15 cellular contexts compared by ENCODE assay signal in genomic region chr10:99529483-99530107, GRCh38. TPM values are rescaled to one million over a fixed set of nuclear protein-coding genes. Genes with fewer than 3 reads are reported as not detected.
DNase-seq lines count a peak whose midpoint lies in the region; ATAC-seq and TF ChIP-seq lines count a peak whose summit lies in the region.
"Had no signal": no experiment of that assay in that cellular context is flagged by ENCODE, and none has a peak within 500 bp of the region (broad histone marks: within the 10 kb centered on the region; RNA-seq: fewer than 3 reads in every experiment).

No MANE protein-coding gene starts in this region.

- H3K27ac ChIP-seq in colonic mucosa, result peak overlapping the region; percentile 79
- H3K27ac ChIP-seq in lower lobe of right lung, result no peak overlapping the region
- H3K27ac ChIP-seq: upper lobe of left lung had no signal

- DNase-seq in EH (ENCODE audit: low read depth) (peak; percentile 10), GM20000 (ENCODE audit: low spot score) (peak; percentile 8), colonic mucosa (peak; percentile 18), lower lobe of right lung (no peak), NCI-H2081 treated with DMSO at 0.1 percent for 48 hours (lab: John Stamatoyannopoulos, UW) (no peak)
- DNase-seq in naive thymus-derived CD8-positive, alpha-beta T cell, result no peak
- DNase-seq in stimulated activated CD4-positive, alpha-beta T cell treated with anti-CD3 and anti-CD28 coated beads, Interleukin-4, amount 100 ng/mL, for 4 hours, result no peak
- DNase-seq: activated CD8-positive, alpha-beta T cell treated with anti-CD3 and anti-CD28 coated beads, Interleukin-2, amount 10 ng/mL, durations not matched to agents 7 days and 5 days; BE2C; immature natural killer cell; mammary epithelial cell; NCI-H2029 treated with DMSO at 0.1 percent for 48 hours had no signal

- H3K4me1 ChIP-seq in colonic mucosa (peaks cover under 1% of the 10 kb centered on the region), lower lobe of right lung (peaks cover 23% of the 10 kb centered on the region)
- H3K4me1 ChIP-seq: BE2C had no signal

- H3K27ac Mint-ChIP-seq in naive thymus-derived CD8-positive, alpha-beta T cell, result peak overlapping the region in 1 of 10 donors; percentile 65
- H3K27ac Mint-ChIP-seq: activated CD8-positive, alpha-beta T cell treated with anti-CD3 and anti-CD28 coated beads, Interleukin-2, amount 10 ng/mL, durations not matched to agents 7 days and 5 days; immature natural killer cell had no signal

- intact Hi-C loops in colonic mucosa (cut with DNase I) (no loop called here), lower lobe of right lung (cut with DNase I) (no loop called here)

- H3K9me3 ChIP-seq in colonic mucosa, result no peaks in the 10 kb centered on the region
- H3K9me3 ChIP-seq in lower lobe of right lung, result no peaks in the 10 kb centered on the region
- H3K9me3 ChIP-seq: BE2C had no signal

- ATAC-seq in naive thymus-derived CD8-positive, alpha-beta T cell, result no peak
- ATAC-seq in HG02571 (IDR thresholded peaks at IDR 0.05; ENCODE audit: unreplicated experiment) (no peak), lower lobe of right lung (no peak)
- ATAC-seq: activated CD8-positive, alpha-beta T cell treated with anti-CD3 and anti-CD28 coated beads, Interleukin-2, amount 10 ng/mL, durations not matched to agents 7 days and 5 days had no signal

- H3K9ac ChIP-seq in colonic mucosa (ENCODE audit: low read depth in 2 of 2, low read length in 2 of 2), result peak overlapping the region; percentile 56 to 59

- H3K36me3 ChIP-seq in colonic mucosa (no peaks in the 10 kb centered on the region), lower lobe of right lung (no peaks in the 10 kb centered on the region)
- H3K36me3 ChIP-seq: BE2C, upper lobe of left lung had no signal

- H3K9me3 Mint-ChIP-seq in naive thymus-derived CD8-positive, alpha-beta T cell, result peaks cover 0 to 10% (median 0%) of the 10 kb centered on the region in 9 donors

- H3K4me3 ChIP-seq in colonic mucosa (peak overlapping the region; percentile 17), lower lobe of right lung (no peak overlapping the region)
- H3K4me3 ChIP-seq: upper lobe of left lung had no signal

- peaks cover 14 to 58% (median 49%) of the 10 kb centered on the region in 4 donors for H3K4me1 Mint-ChIP-seq in naive thymus-derived CD8-positive, alpha-beta T cell

- H3K36me3 Mint-ChIP-seq in naive thymus-derived CD8-positive, alpha-beta T cell, result peaks cover 0 to 11% (median 3%) of the 10 kb centered on the region in 3 donors
- H3K36me3 Mint-ChIP-seq: immature natural killer cell had no signal

- TF ChIP-seq CTCF in GM20000 (IDR thresholded peaks at IDR 0.05; ENCODE audit: extremely low read depth, missing control alignments) (no peak), colonic mucosa (IDR thresholded peaks at IDR 0.05) (no peak), lower lobe of right lung (IDR thresholded peaks at IDR 0.05) (no peak)

- peaks cover 63 to 97% (median 81%) of the 10 kb centered on the region in 5 donors for H3K27me3 Mint-ChIP-seq in naive thymus-derived CD8-positive, alpha-beta T cell

- POLR2A ChIA-PET in naive thymus-derived CD8-positive, alpha-beta T cell (lab: Charles Lee), result no interaction called here

- H3K27me3 ChIP-seq in colonic mucosa (peaks cover 83% of the 10 kb centered on the region), lower lobe of right lung (ENCODE audit: low read depth) (peaks cover 100% of the 10 kb centered on the region)

- H3K4me3 Mint-ChIP-seq in naive thymus-derived CD8-positive, alpha-beta T cell, result peak overlapping the region in 8 of 10 donors; percentile 3 to 69 (median 43)
- H3K4me3 Mint-ChIP-seq: activated CD8-positive, alpha-beta T cell treated with anti-CD3 and anti-CD28 coated beads, Interleukin-2, amount 10 ng/mL, durations not matched to agents 7 days and 5 days had no signal

RNA-seq across cellular contexts. Expression of gene NKX2-3, which starts 3.1 kb away (rescaled TPM):
- 1 to 10 TPM; 5.4 to 7.9 TPM for total RNA-seq in colonic mucosa
- total RNA-seq in naive thymus-derived CD8-positive, alpha-beta T cell, result not detected
- not detected for polyA plus RNA-seq in naive thymus-derived CD8-positive, alpha-beta T cell
- total RNA-seq in lower lobe of right lung, result not detected
- total RNA-seq: activated CD8-positive, alpha-beta T cell treated with anti-CD3 and anti-CD28 coated beads, Interleukin-2, amount 10 ng/mL, durations not matched to agents 7 days and 5 days; mammary epithelial cell; RPMI7951 had no signal
- polyA plus RNA-seq: immature natural killer cell, mammary epithelial cell had no signal

Comparison
In these comparisons a context has a peak if more than half of its experiments do, and no peak if none do; other contexts are left out.
1. DNase-seq: peak in EH (single experiment), GM20000 (single experiment) and colonic mucosa (single experiment); none in naive thymus-derived CD8-positive, alpha-beta T cell (0 of 10), lower lobe of right lung (single experiment), stimulated activated CD4-positive, alpha-beta T cell treated with anti-CD3 and anti-CD28 coated beads, Interleukin-4, amount 100 ng/mL, for 4 hours (0 of 2) and NCI-H2081 treated with DMSO at 0.1 percent for 48 hours (single experiment).